In the genomic region with DNA sequence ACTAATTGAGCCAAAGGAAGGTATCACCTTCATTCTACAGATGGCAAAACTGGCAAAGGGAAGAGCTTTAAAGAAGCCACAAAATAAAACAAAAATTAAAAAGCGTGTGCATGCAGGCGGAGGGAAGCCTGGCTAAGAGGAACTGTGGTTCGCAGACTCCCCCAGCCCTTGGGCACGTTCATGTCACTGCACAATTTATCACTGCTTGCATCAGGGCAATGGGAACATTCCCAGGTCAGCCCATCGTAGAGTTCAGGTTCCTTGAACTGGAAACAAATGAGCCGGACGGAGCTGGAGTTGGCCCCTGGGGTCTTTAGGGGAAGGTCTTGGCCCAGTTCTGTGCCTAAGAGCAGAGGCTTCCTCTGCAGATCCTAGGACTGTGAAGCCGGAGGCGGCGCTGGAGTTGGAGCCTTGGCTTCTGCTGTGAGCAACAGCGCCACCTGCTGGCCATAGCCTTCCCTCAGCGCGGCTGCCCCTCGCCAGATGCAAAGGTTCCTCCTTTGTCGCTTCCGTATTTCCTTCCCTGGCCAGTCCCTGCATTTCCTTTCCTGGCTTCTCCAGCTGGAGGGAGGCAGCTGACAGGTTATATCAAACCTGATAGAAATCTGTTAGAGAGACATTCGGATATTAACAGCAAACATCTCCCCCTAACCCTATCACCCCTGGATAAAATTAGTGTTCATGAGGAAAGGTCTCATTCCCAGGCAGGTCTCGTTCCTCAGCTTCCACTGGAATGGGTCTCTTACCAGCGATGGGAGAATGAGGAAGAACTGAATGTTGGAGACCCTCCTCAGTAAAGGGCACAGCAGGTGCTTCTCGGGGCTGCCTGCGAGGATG, we compare ENCODE assay signal across 8 cellular contexts.
A peak's percentile ranks its signal among the peaks of the same experiment; 100 is the strongest.
DNase-seq lines count a peak whose midpoint lies in the region; ATAC-seq, FAIRE-seq and TF ChIP-seq lines count a peak whose summit lies in the region.
"Not testable (repeated sequence)": the region's sequence is repeated elsewhere in the genome, so short reads cannot be mapped to it uniquely, and the experiment has no call there.

No MANE protein-coding gene starts in this region.

- H2BK5ac ChIP-seq in H9 (ENCODE audit: insufficient read length, low read length); neuronal stem cell (ENCODE audit: low read length): not testable (repeated sequence)

- not testable (repeated sequence) for H4K5ac ChIP-seq in H9 (ENCODE audit: insufficient read length, low read depth, low read length)

- not testable (repeated sequence) for H3K14ac ChIP-seq in H9 (ENCODE audit: insufficient read depth, low read length); neuronal stem cell (ENCODE audit: low read length)

- H3K23me2 ChIP-seq in H9 (ENCODE audit: insufficient read length, low read depth, low read length, poor library complexity, severe bottlenecking) = not testable (repeated sequence)

- peak; percentile 85 for TF ChIP-seq CTCF in H9 (conservative IDR thresholded peaks at IDR 0.05)
- peak; percentile 56 for TF ChIP-seq CTCF in MM.1S (IDR thresholded peaks at IDR 0.05; ENCODE audit: low read length)
- peak; percentile 69 for TF ChIP-seq CTCF in fibroblast of villous mesenchyme (IDR thresholded peaks at IDR 0.05; ENCODE audit: insufficient read depth, low read depth, low read length)

- H2BK12ac ChIP-seq in H9 (ENCODE audit: insufficient read length, low read depth, low read length); neuronal stem cell (ENCODE audit: low read length): not testable (repeated sequence)

- peak; percentile 83 for ATAC-seq in stimulated activated naive CD8-positive, alpha-beta T cell treated with anti-CD3 and anti-CD28 coated beads, Interleukin-15, Interleukin-2, amounts not matched to agents 100 U/mL and 50 U/mL, for 24 hours

- not testable (repeated sequence) for H3K4me2 ChIP-seq in H9 (ENCODE audit: insufficient read depth, insufficient read length, low read length); neuronal stem cell (ENCODE audit: insufficient read depth, low read length, poor library complexity, severe bottlenecking)
- H3K4me2 ChIP-seq in MM.1S (ENCODE audit: low read depth, low read length) = 0 out of 2 replicates have a peak overlapping the region, but pooled peaks have one; percentile 29

- H3K79me2 ChIP-seq in H9 (ENCODE audit: insufficient read depth, low read length); MM.1S (ENCODE audit: low read length): not testable (repeated sequence)

- not testable (repeated sequence) for H2AK5ac ChIP-seq in H9 (ENCODE audit: insufficient read length, low read length); neuronal stem cell (ENCODE audit: low read depth, low read length)

- H3K23ac ChIP-seq in H9 (ENCODE audit: insufficient read length, low read depth, low read length); neuronal stem cell (ENCODE audit: low read depth, low read length, poor library complexity): not testable (repeated sequence)

- H3K4me3 Mint-ChIP-seq in H9 = not testable (repeated sequence)

- peaks cover 13 to 15% of the 10 kb centered on the region in 2 experiments for H3K4me1 Mint-ChIP-seq in H9

- no CpG with 5 or more reads among the region's 21 CpGs for whole genome bisulfite sequencing in H9 (ENCODE audit: extremely low coverage, insufficient read length, low lambda C conversion rate)
- no CpG with 5 or more reads among the region's 21 CpGs for WGBS in neuronal stem cell (ENCODE audit: extremely low coverage in 2 of 2, insufficient read length in 2 of 2, insufficient replicate concordance in 1 of 2), 2 donors

- H4K20me1 ChIP-seq in H9 (ENCODE audit: control insufficient read depth, insufficient read depth, insufficient read length); MM.1S (ENCODE audit: insufficient read depth, low read length): not testable (repeated sequence)

- not testable (repeated sequence) for H3T11ph ChIP-seq in H9 (ENCODE audit: low read length)

- not testable (repeated sequence) for H3K18ac ChIP-seq in H9 (ENCODE audit: insufficient read length, low read depth, low read length); neuronal stem cell (ENCODE audit: low read length)

- H3K36me3 ChIP-seq in MM.1S (replicated peaks; ENCODE audit: insufficient read depth, low read length); SK-N-MC (ENCODE audit: insufficient read depth, low read length); neuronal stem cell (replicated peaks in 1 of 2; ENCODE audit: control insufficient read depth in 2 of 2, insufficient read depth in 2 of 2, low read length in 2 of 2): not testable (repeated sequence)

- not testable (repeated sequence) for H3K56ac ChIP-seq in H9 (ENCODE audit: insufficient read length, low read depth, low read length)

- not testable (repeated sequence) for H3K36me3 Mint-ChIP-seq in H9 (ENCODE audit: insufficient read depth in 1 of 3, low read depth in 3 of 3)

- DNase-seq in H9 (peak; percentile 89), MM.1S (peak; percentile 45), fibroblast of villous mesenchyme (ENCODE audit: low read depth) (peak; percentile 77), neuronal stem cell (ENCODE audit: low spot score) (peak; percentile 66)
- DNase-seq in SK-N-MC (ENCODE audit: low read depth, low spot score) = not testable (repeated sequence)
- DNase-seq in activated effector memory CD4-positive, alpha-beta T cell treated with Interleukin-2 at 50 U/mL for 16 hours = peak; percentile 51
- DNase-seq in stimulated activated naive CD8-positive, alpha-beta T cell treated with anti-CD3 and anti-CD28 coated beads, Interleukin-15, Interleukin-2, amounts not matched to agents 100 U/mL and 50 U/mL, for 24 hours = peak; percentile 85

- not testable (repeated sequence) for H4K8ac ChIP-seq in H9 (replicated peaks; ENCODE audit: insufficient read length, low read depth, low read length); neuronal stem cell (ENCODE audit: low read depth, low read length)

- not testable (repeated sequence) for H2BK20ac ChIP-seq in H9 (ENCODE audit: low read depth, low read length, poor library complexity, severe bottlenecking)

- H3K27me3 Mint-ChIP-seq in H9 (ENCODE audit: low read depth) = not testable (repeated sequence)

- H3K9me2 ChIP-seq in MM.1S (replicated peaks; ENCODE audit: insufficient read depth, low read length) = not testable (repeated sequence)

- not testable (repeated sequence) for H3K4me1 ChIP-seq in H9 (ENCODE audit: insufficient read depth, low read length); MM.1S (ENCODE audit: low read length); neuronal stem cell (ENCODE audit: control insufficient read depth in 2 of 2, insufficient read depth in 1 of 2, low read depth in 1 of 2, low read length in 2 of 2)

- not testable (repeated sequence) for H3K27me3 ChIP-seq in H9 (ENCODE audit: insufficient read depth, low read length); MM.1S (replicated peaks; ENCODE audit: insufficient read depth, low read length); neuronal stem cell (ENCODE audit: control insufficient read depth in 3 of 3, insufficient read depth in 3 of 3, low read depth in 1 of 3, low read length in 3 of 3)

- H3K9me3 Mint-ChIP-seq in H9 = not testable (repeated sequence)

- H3K27ac ChIP-seq in H9 (ENCODE audit: insufficient read length, low read depth, low read length); MM.1S (ENCODE audit: low read length); neuronal stem cell (replicated peaks; ENCODE audit: low read length): not testable (repeated sequence)
- H3K27ac ChIP-seq in SK-N-MC = peak overlapping the region; percentile 85; the same call in 1 of the 2 replicates

- not testable (repeated sequence) for H3K79me1 ChIP-seq in H9 (ENCODE audit: insufficient read depth, low read depth, low read length, poor library complexity, severe bottlenecking); neuronal stem cell (ENCODE audit: low read depth, low read length)

- H3K27ac Mint-ChIP-seq in H9 = not testable (repeated sequence)

- H4K91ac ChIP-seq in H9 (ENCODE audit: insufficient read length, low read depth, low read length); neuronal stem cell (ENCODE audit: low read depth, low read length, poor library complexity): not testable (repeated sequence)

- not testable (repeated sequence) for H3K9ac ChIP-seq in H9 (ENCODE audit: extremely low read depth, insufficient read length, low read length); MM.1S (ENCODE audit: low read length); SK-N-MC (ENCODE audit: insufficient read length); neuronal stem cell (ENCODE audit: low read depth, low read length, poor library complexity)

- not testable (repeated sequence) for H3K4ac ChIP-seq in H9 (ENCODE audit: low read depth, low read length); neuronal stem cell (ENCODE audit: low read length)

- H3F3A ChIP-seq in MM.1S (ENCODE audit: insufficient read depth, low read length) = not testable (repeated sequence)

- H2AFZ ChIP-seq in H9 (ENCODE audit: low read length); MM.1S (ENCODE audit: low read length): not testable (repeated sequence)
- H2AFZ ChIP-seq in neuronal stem cell (ENCODE audit: low read length) = peak overlapping the region; percentile 89

- not testable (repeated sequence) for H2BK15ac ChIP-seq in H9 (ENCODE audit: low read depth, low read length); neuronal stem cell (ENCODE audit: low read length)

- not testable (repeated sequence) for H3K9me3 ChIP-seq in H9 (ENCODE audit: control insufficient read depth, low read depth, low read length); MM.1S (replicated peaks; ENCODE audit: insufficient read depth, low read length); SK-N-MC (ENCODE audit: low read depth, low read length); neuronal stem cell (replicated peaks in 1 of 2; ENCODE audit: control insufficient read depth in 2 of 2, insufficient read depth in 1 of 2, low read depth in 1 of 2, low read length in 2 of 2)

- FAIRE-seq in G401.6 (lab: Jason Lieb, UNC) = peak; percentile 94

- H3K4me3 ChIP-seq in MM.1S (ENCODE audit: low read length); SK-N-MC; fibroblast of villous mesenchyme (ENCODE audit: low read depth, low read length); neuronal stem cell (ENCODE audit: low read length in 2 of 2): not testable (repeated sequence)

- H2BK120ac ChIP-seq in H9 (ENCODE audit: low read depth, low read length, poor library complexity, severe bottlenecking); neuronal stem cell (ENCODE audit: low read depth, low read length): not testable (repeated sequence)
